In genomic region chr12:57224278-57224972, GRCh38 we compare ENCODE assay signal across 13 cellular contexts. TPM values are rescaled to one million over a fixed set of nuclear protein-coding genes. Genes with fewer than 3 reads are reported as not detected.
"Had no signal": no experiment of that assay in that cellular context is flagged by ENCODE, and none has a peak within 500 bp of the region (broad histone marks: within the 10 kb centered on the region; RNA-seq: fewer than 3 reads in every experiment).

No MANE protein-coding gene starts in this region.

- ATAC-seq: foreskin keratinocyte had no signal

- H3K9me3 ChIP-seq: ascending aorta, heart left ventricle, sigmoid colon, thyroid gland, uterus had no signal

- H3K4me1 ChIP-seq: foreskin keratinocyte had no signal

- H3K36me3 Mint-ChIP-seq: T-cell had no signal

- H3K27ac Mint-ChIP-seq: activated CD8-positive, alpha-beta T cell treated with anti-CD3 and anti-CD28 coated beads for 36 hours; activated naive CD8-positive, alpha-beta T cell treated with anti-CD3 and anti-CD28 coated beads, Interleukin-2, amount 50 U/mL, for 24 hours; activated T-cell treated with anti-CD3 and anti-CD28 coated beads, Interleukin-2, amount 50 U/mL, for 72 hours; progenitor cell of endocrine pancreas; stimulated activated naive CD8-positive, alpha-beta T cell treated with anti-CD3 and anti-CD28 coated beads, Interleukin-15, Interleukin-2, amounts not matched to agents 100 ng/mL and 50 ng/mL, for 24 hours; T-cell had no signal

- DNase-seq: foreskin keratinocyte, T1000, thyroid gland, uterus had no signal

- H3K36me3 ChIP-seq: ascending aorta, heart left ventricle, sigmoid colon, thyroid gland, uterus had no signal

- H3K27ac ChIP-seq: ascending aorta, foreskin keratinocyte, heart left ventricle, sigmoid colon, thyroid gland, uterus had no signal

- H3K4me3 ChIP-seq: ascending aorta, thyroid gland, uterus had no signal

- H3K9me3 Mint-ChIP-seq: activated CD8-positive, alpha-beta T cell treated with anti-CD3 and anti-CD28 coated beads for 36 hours; activated naive CD8-positive, alpha-beta T cell treated with anti-CD3 and anti-CD28 coated beads, Interleukin-2, amount 50 U/mL, for 24 hours; activated T-cell treated with anti-CD3 and anti-CD28 coated beads, Interleukin-2, amount 50 U/mL, for 72 hours; stimulated activated naive CD8-positive, alpha-beta T cell treated with anti-CD3 and anti-CD28 coated beads, Interleukin-15, Interleukin-2, amounts not matched to agents 100 ng/mL and 50 ng/mL, for 24 hours; T-cell had no signal

- H3K4me3 Mint-ChIP-seq: stimulated activated naive CD8-positive, alpha-beta T cell treated with anti-CD3 and anti-CD28 coated beads, Interleukin-15, Interleukin-2, amounts not matched to agents 100 ng/mL and 50 ng/mL, for 24 hours had no signal

RNA-seq across cellular contexts. Expression of gene NXPH4, which starts 7.8 kb away (rescaled TPM):
- total RNA-seq: ascending aorta, sigmoid colon had no signal

RNA-seq across cellular contexts. Expression of gene STAC3, which starts 26.6 kb away (rescaled TPM):
- total RNA-seq: ascending aorta had no signal
